Comparison of ENCODE assay signal across 19 cellular contexts in genomic region chr16:77206533-77206932, GRCh38.
"Had no signal": no experiment of that assay in that cellular context is flagged by ENCODE, and none has a peak within 500 bp of the region (broad histone marks: within the 10 kb centered on the region; RNA-seq: fewer than 3 reads in every experiment).

No MANE protein-coding gene starts in this region.

- H3K9me3 ChIP-seq: esophagus muscularis mucosa, lower lobe of right lung, pancreas, right lobe of liver, stomach, thyroid gland, vagina had no signal

- ATAC-seq: left ventricle myocardium superior, lower lobe of right lung, natural killer cell, pancreas, right lobe of liver had no signal

- H3K36me3 ChIP-seq: esophagus muscularis mucosa, pancreas, right lobe of liver, thyroid gland had no signal

- H3K4me3 ChIP-seq: dorsolateral prefrontal cortex, esophagus muscularis mucosa, lower lobe of right lung, pancreas, right lobe of liver, stomach, thyroid gland, vagina had no signal

- H3K27ac Mint-ChIP-seq: natural killer cell had no signal

- H3K27ac ChIP-seq: dorsolateral prefrontal cortex, esophagus muscularis mucosa, lower lobe of right lung, pancreas, right lobe of liver, stomach, thyroid gland, vagina had no signal

- DNase-seq: dorsolateral prefrontal cortex; effector CD4-positive, alpha-beta T cell; head of caudate nucleus; left ventricle myocardium superior; lower lobe of right lung; natural killer cell; pancreas; retina; right lobe of liver; small intestine; stimulated activated CD4-positive, alpha-beta T cell treated with anti-CD3 and anti-CD28 coated beads, Interleukin-15, amount 100 ng/mL, for 24 hours; stimulated activated CD4-positive, alpha-beta T cell treated with anti-CD3 and anti-CD28 coated beads, Interleukin-2, amount 100 ng/mL, for 48 hours; stimulated activated CD8-positive, alpha-beta memory T cell treated with anti-CD3 and anti-CD28 coated beads, Interleukin-4, amount 100 ng/mL, for 48 hours; stimulated activated naive CD4-positive, alpha-beta T cell treated with Interleukin-2 at 50 U/mL for 16 hours; stomach; thyroid gland; trophoblast cell had no signal

- H3K4me3 Mint-ChIP-seq: natural killer cell had no signal

- H3K27me3 ChIP-seq: pancreas, right lobe of liver, thyroid gland, vagina had no signal

- H3K4me1 ChIP-seq: lower lobe of right lung, pancreas, right lobe of liver, thyroid gland had no signal

- H3K9me3 Mint-ChIP-seq: natural killer cell had no signal

- H3K36me3 Mint-ChIP-seq: natural killer cell had no signal
